In genomic region chr6:46651006-46651405, GRCh38 we compare ENCODE assay signal across 18 cellular contexts. TPM values are rescaled to one million over a fixed set of nuclear protein-coding genes. Genes with fewer than 3 reads are reported as not detected.
DNase-seq lines count a peak whose midpoint lies in the region; TF ChIP-seq lines count a peak whose summit lies in the region.
"Had no signal": no experiment of that assay in that cellular context is flagged by ENCODE, and none has a peak within 500 bp of the region (broad histone marks: within the 10 kb centered on the region; RNA-seq: fewer than 3 reads in every experiment).

No MANE protein-coding gene starts in this region.

- H3K4me3 ChIP-seq in liver (ENCODE audit: low read depth in 1 of 3, low read length in 3 of 3) (peak overlapping the region; percentile 43 to 95 (median 51)), suprapubic skin (peak overlapping the region; percentile 91)

- H3K36me3 ChIP-seq in liver (ENCODE audit: control insufficient read depth in 4 of 4, insufficient read depth in 3 of 4, low read depth in 1 of 4, low read length in 3 of 4), result no peaks in the 10 kb centered on the region
- no peaks in the 10 kb centered on the region for H3K36me3 ChIP-seq in suprapubic skin
- H3K36me3 ChIP-seq: thyroid gland had no signal

- H3K27ac ChIP-seq in liver (ENCODE audit: low read depth in 1 of 2, low read length in 2 of 2), result peak overlapping the region; percentile 10 to 58
- no peak overlapping the region for H3K27ac ChIP-seq in suprapubic skin

- TF ChIP-seq RAD21 in liver (IDR thresholded peaks at IDR 0.05), result peak in 1 of 2 donors; percentile 9

- H3K4me1 ChIP-seq in liver (ENCODE audit: control insufficient read depth in 4 of 4, insufficient read depth in 4 of 4, low read length in 3 of 4) (peaks cover 7 to 28% (median 19%) of the 10 kb centered on the region in 4 donors), suprapubic skin (peaks cover 25% of the 10 kb centered on the region)

- H3K27me3 ChIP-seq in liver (ENCODE audit: control insufficient read depth in 4 of 4, insufficient read depth in 4 of 4, low read length in 3 of 4) (no peaks in the 10 kb centered on the region), suprapubic skin (no peaks in the 10 kb centered on the region)
- H3K27me3 ChIP-seq: thyroid gland had no signal

- TF ChIP-seq CTCF in liver (IDR thresholded peaks at IDR 0.05; ENCODE audit: low read depth, low read length, missing input control) (no peak), suprapubic skin (IDR thresholded peaks at IDR 0.05) (no peak), GM20000 (IDR thresholded peaks at IDR 0.05; ENCODE audit: extremely low read depth, missing control alignments) (no peak)

- H3K9me3 ChIP-seq in liver (ENCODE audit: control insufficient read depth in 4 of 4, low read length in 3 of 4) (no peaks in the 10 kb centered on the region), suprapubic skin (no peaks in the 10 kb centered on the region)
- H3K9me3 ChIP-seq: thyroid gland had no signal

- DNase-seq in DMS53 (lab: John Stamatoyannopoulos, UW), result peak; percentile 15
- DNase-seq in DMS53 treated with DMSO at 0.1 percent for 48 hours (lab: John Stamatoyannopoulos, UW; ENCODE audit: unreplicated experiment), result no peak
- peak; percentile 22 for DNase-seq in cerebellar cortex (ENCODE audit: low spot score)
- DNase-seq in suprapubic skin (ENCODE audit: low spot score in 2 of 2), result no peak
- DNase-seq in GM20000 (ENCODE audit: low spot score), result no peak
- no peak for DNase-seq in activated T-cell treated with anti-CD3 and anti-CD28 coated beads, Interleukin-2, amount 50 U/mL, for 48 hours
- DNase-seq in DMS153 (lab: John Stamatoyannopoulos, UW), result no peak
- DNase-seq: 8988T; activated CD4-positive, alpha-beta T cell treated with anti-CD3 and anti-CD28 coated beads, Interleukin-2, amount 10 ng/mL, durations not matched to agents 7 days and 5 days; activated naive CD8-positive, alpha-beta T cell treated with anti-CD3 and anti-CD28 coated beads, Interleukin-2, amount 10 ng/mL, durations not matched to agents 7 days and 5 days; activated T-cell treated with anti-CD3 and anti-CD28 coated beads, Interleukin-2, amount 50 U/mL, for 1 hour; CD4-positive, alpha-beta memory T cell; NCI-H82; stimulated activated CD4-positive, alpha-beta T cell treated with anti-CD3 and anti-CD28 coated beads, Interleukin-1b, Interleukin-23, amount 100 ng/mL, for 48 hours had no signal

- peak overlapping the region; percentile 59 to 88 for H3K9ac ChIP-seq in liver (ENCODE audit: low read depth in 1 of 2, low read length in 2 of 2)

- no peak for TF ChIP-seq EP300 in suprapubic skin (IDR thresholded peaks at IDR 0.05)

- 34% methylated on average over 1 of the region's 1 CpG for WGBS in liver
- 56% methylated on average over 1 of the region's 1 CpG for WGBS in suprapubic skin

- TF ChIP-seq POLR2A in suprapubic skin (IDR thresholded peaks at IDR 0.05), result no peak

TF ChIP-seq in liver, 16 proteins besides CTCF, POLR2A, EP300 and RAD21:
- TF ChIP-seq GABPA (IDR thresholded peaks at IDR 0.05 in 1 of 2, conservative IDR thresholded peaks at IDR 0.05 in 1 of 2) (no peak), YY1 (IDR thresholded peaks at IDR 0.05) (no peak), HNF4G (IDR thresholded peaks at IDR 0.05) (no peak), HNF4A (conservative IDR thresholded peaks at IDR 0.05) (peak; percentile 29 to 45), ZBTB33 (IDR thresholded peaks at IDR 0.05) (peak; percentile 24), TAF1 (conservative IDR thresholded peaks at IDR 0.05) (peak; percentile 75), MAX (IDR thresholded peaks at IDR 0.05) (peak; percentile 12), EGR1 (IDR thresholded peaks at IDR 0.05; ENCODE audit: low read depth in 2 of 2) (peak in 1 of 2 donors; percentile 33), FOXA2 (IDR thresholded peaks at IDR 0.05) (peak; percentile 33), REST (IDR thresholded peaks at IDR 0.05) (no peak), FOXA1 (IDR thresholded peaks at IDR 0.05) (no peak), JUND (IDR thresholded peaks at IDR 0.05) (peak; percentile 30 to 32), SP1 (IDR thresholded peaks at IDR 0.05) (peak; percentile 37), NR2F2 (IDR thresholded peaks at IDR 0.05) (no peak), ATF3 (IDR thresholded peaks at IDR 0.05) (peak; percentile 27), RXRA (IDR thresholded peaks at IDR 0.05) (peak in 1 of 2 donors; percentile 53)

RNA-seq across cellular contexts. Expression of gene CYP39A1, which starts 1.6 kb away (rescaled TPM):
- total RNA-seq in liver (10 to 100 TPM; 10.8 to 18.3 TPM), suprapubic skin (10 to 100 TPM; 20.0 to 46.4 (median 33.1) TPM)
- polyA plus RNA-seq in liver, result 10 to 100 TPM; 12.0 to 29.8 TPM
- total RNA-seq: activated CD4-positive, alpha-beta T cell treated with anti-CD3 and anti-CD28 coated beads, Interleukin-2, amount 10 ng/mL, durations not matched to agents 7 days and 5 days; activated naive CD8-positive, alpha-beta T cell treated with anti-CD3 and anti-CD28 coated beads, Interleukin-2, amount 10 ng/mL, durations not matched to agents 7 days and 5 days; CD4-positive, alpha-beta memory T cell; mononuclear cell; T-helper 2 cell treated with Interferon-gamma antibody and Interleukin-4, amounts not matched to agents 100 ng/mL and 5 ng/mL, for 36 hours had no signal
- polyA plus RNA-seq: CD4-positive, alpha-beta memory T cell had no signal

RNA-seq across cellular contexts. Expression of gene SLC25A27, which starts 1.8 kb away (rescaled TPM):
- total RNA-seq in liver, result 10 to 100 TPM in 1 of 2 donors, 1 to 10 TPM in 1; 4.8 to 24.2 TPM
- polyA plus RNA-seq in liver, result 1 to 10 TPM; 2.5 to 5.0 TPM
- total RNA-seq in suprapubic skin, result 10 to 100 TPM; 18.3 to 74.2 (median 24.0) TPM
- total RNA-seq: activated CD4-positive, alpha-beta T cell treated with anti-CD3 and anti-CD28 coated beads, Interleukin-2, amount 10 ng/mL, durations not matched to agents 7 days and 5 days; T-helper 2 cell treated with Interferon-gamma antibody and Interleukin-4, amounts not matched to agents 100 ng/mL and 5 ng/mL, for 36 hours had no signal
- polyA plus RNA-seq: CD4-positive, alpha-beta memory T cell had no signal

RNA-seq across cellular contexts. Expression of gene TDRD6, which starts 36.7 kb away (rescaled TPM):
- total RNA-seq in liver, result 1 to 10 TPM in 1 of 2 donors, under 1 TPM in 1; 0.09 to 2.0 TPM
- polyA plus RNA-seq in liver, result under 1 TPM; 0.07 to 0.97 TPM
- total RNA-seq in suprapubic skin, result 1 to 10 TPM in 2 of 4 donors, under 1 TPM in 2; 0.49 to 1.8 (median 0.82) TPM
- total RNA-seq: activated CD4-positive, alpha-beta T cell treated with anti-CD3 and anti-CD28 coated beads, Interleukin-2, amount 10 ng/mL, durations not matched to agents 7 days and 5 days; activated naive CD8-positive, alpha-beta T cell treated with anti-CD3 and anti-CD28 coated beads, Interleukin-2, amount 10 ng/mL, durations not matched to agents 7 days and 5 days; mononuclear cell; T-helper 2 cell treated with Interferon-gamma antibody and Interleukin-4, amounts not matched to agents 100 ng/mL and 5 ng/mL, for 36 hours had no signal
- polyA plus RNA-seq: CD4-positive, alpha-beta memory T cell had no signal

Comparison
In these comparisons a context has a peak if more than half of its experiments do, and no peak if none do; other contexts are left out.
1. DNase-seq: peak in DMS53 (single experiment) and cerebellar cortex (single experiment); none in DMS53 treated with DMSO at 0.1 percent for 48 hours (single experiment), suprapubic skin (0 of 2), GM20000 (single experiment), activated T-cell treated with anti-CD3 and anti-CD28 coated beads, Interleukin-2, amount 50 U/mL, for 48 hours (0 of 2) and DMS153 (single experiment).